ENCODE assay signal across 13 cellular contexts in the genomic region with DNA sequence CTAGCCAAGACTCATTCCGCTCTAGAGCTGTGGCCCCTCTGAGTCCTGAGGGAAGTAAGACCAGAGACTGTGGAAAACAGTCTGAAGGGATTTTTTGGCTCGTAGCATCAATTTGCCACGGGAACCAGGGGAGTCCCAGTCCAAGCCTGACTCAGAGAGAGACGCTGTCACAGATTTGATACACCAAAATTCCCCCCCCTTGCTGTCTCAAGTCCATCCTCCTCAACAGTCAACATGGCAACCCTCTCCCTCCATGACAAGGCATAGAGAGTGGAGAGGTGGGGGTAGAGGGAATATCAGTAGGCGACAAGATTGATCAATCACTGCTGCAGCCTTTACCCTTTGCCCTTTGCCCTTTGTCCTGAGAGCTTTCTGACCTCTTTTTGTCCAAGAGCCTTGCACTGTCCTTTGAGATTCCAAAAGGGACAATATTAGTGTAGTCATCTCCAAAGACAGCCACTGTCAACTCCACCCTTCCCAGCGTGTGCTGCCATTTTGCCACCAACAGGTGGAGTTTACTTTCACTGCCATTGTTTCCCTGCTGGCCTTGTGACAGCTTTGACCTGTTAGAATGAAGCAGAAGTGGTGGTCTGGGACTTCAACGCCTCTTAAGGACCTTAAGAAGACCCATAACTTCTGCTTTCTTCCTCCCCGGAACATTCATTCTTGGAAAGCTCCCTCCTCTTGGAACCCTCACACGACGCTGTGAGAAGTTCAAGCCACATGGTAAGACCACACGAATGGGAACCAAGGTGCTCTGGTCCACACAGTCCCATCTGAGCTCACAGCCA. TPM values are rescaled to one million over a fixed set of nuclear protein-coding genes. Genes with fewer than 3 reads are reported as not detected.
DNase-seq lines count a peak whose midpoint lies in the region; ATAC-seq and TF ChIP-seq lines count a peak whose summit lies in the region.
"Had no signal": no experiment of that assay in that cellular context is flagged by ENCODE, and none has a peak within 500 bp of the region (broad histone marks: within the 10 kb centered on the region; RNA-seq: fewer than 3 reads in every experiment).

No MANE protein-coding gene starts in this region.

- ATAC-seq in GM18861 (IDR thresholded peaks at IDR 0.05; ENCODE audit: unreplicated experiment) = no peak
- no peak for ATAC-seq in HG02571 (IDR thresholded peaks at IDR 0.05; ENCODE audit: unreplicated experiment)
- no peak for ATAC-seq in naive thymus-derived CD8-positive, alpha-beta T cell

- no peaks in the 10 kb centered on the region for H3K4me1 ChIP-seq in osteoblast (ENCODE audit: insufficient read depth, low read length)

- no peak overlapping the region for H2AFZ ChIP-seq in osteoblast (ENCODE audit: low read length)

- H3K27ac Mint-ChIP-seq in chondrocyte (ENCODE audit: unreplicated experiment) = no peak overlapping the region
- H3K27ac Mint-ChIP-seq in naive thymus-derived CD8-positive, alpha-beta T cell = peak overlapping the region in 2 of 10 donors; percentile 56 to 61
- H3K27ac Mint-ChIP-seq: activated T-helper 2 cell treated with anti-CD3 and anti-CD28 coated beads, Interferon-gamma antibody, Interleukin-2, Interleukin-4, amounts not matched to agents 10 μg/mL and 5 μg/mL and 100 μg/mL, durations not matched to agents 14 hours and 24 hours and 36 hours had no signal

- H3K4me3 Mint-ChIP-seq in chondrocyte (ENCODE audit: unreplicated experiment) = no peak overlapping the region
- peak overlapping the region in 1 of 10 donors; percentile 45 for H3K4me3 Mint-ChIP-seq in naive thymus-derived CD8-positive, alpha-beta T cell

- H3K4me1 Mint-ChIP-seq in chondrocyte (ENCODE audit: low read depth) = peaks cover 3% of the 10 kb centered on the region
- H3K4me1 Mint-ChIP-seq in naive thymus-derived CD8-positive, alpha-beta T cell = peaks cover 7 to 31% (median 12%) of the 10 kb centered on the region in 4 donors

- H3K9me3 ChIP-seq in osteoblast (ENCODE audit: low read depth, low read length) = no peaks in the 10 kb centered on the region
- H3K9me3 ChIP-seq: HAP-1 had no signal

- H3K36me3 Mint-ChIP-seq in chondrocyte (ENCODE audit: low read depth) = no peaks in the 10 kb centered on the region
- peaks cover 0 to 43% (median 12%) of the 10 kb centered on the region in 3 donors for H3K36me3 Mint-ChIP-seq in naive thymus-derived CD8-positive, alpha-beta T cell

- H3K4me2 ChIP-seq in osteoblast (ENCODE audit: insufficient read depth, low read length) = no peak overlapping the region

- no peaks in the 10 kb centered on the region for H3K79me2 ChIP-seq in osteoblast (ENCODE audit: insufficient read depth, low read length)

- H3K27me3 ChIP-seq in HL-60 (ENCODE audit: insufficient read depth, poor library complexity, severe bottlenecking) (peaks cover 16% of the 10 kb centered on the region), osteoblast (ENCODE audit: insufficient read depth, low read length) (no peaks in the 10 kb centered on the region)

- H3K4me3 ChIP-seq in HL-60 (replicated peaks; ENCODE audit: insufficient read depth, low read length) (no peak overlapping the region), osteoblast (ENCODE audit: insufficient read depth, low read length) (no peak overlapping the region)
- H3K4me3 ChIP-seq: dorsolateral prefrontal cortex, HAP-1 had no signal

- H3K27ac ChIP-seq in HL-60 (replicated peaks) (no peak overlapping the region), osteoblast (ENCODE audit: low read depth, low read length) (no peak overlapping the region)
- H3K27ac ChIP-seq: dorsolateral prefrontal cortex had no signal

- POLR2A ChIA-PET in naive thymus-derived CD8-positive, alpha-beta T cell (lab: Charles Lee) = interaction anchor here (1.0 to 1.1 kb wide), 2 partner anchors 10 to 30 kb away, joined by 3 to 4 read pairs; no protein-coding TSS in a partner anchor

- DNase-seq in SKM-1 treated with dmso at 0.1 percent for 144 hours (lab: John Stamatoyannopoulos, UW; ENCODE audit: unreplicated experiment) (peak; percentile 41), SKM-1 (lab: John Stamatoyannopoulos, UW; ENCODE audit: unreplicated experiment) (no peak), HL-60 (ENCODE audit: low read depth in 1 of 2, low spot score in 1 of 2) (peak in 1 of 2 experiments; percentile 23), chondrocyte (ENCODE audit: low spot score) (no peak), osteoblast (ENCODE audit: insufficient read length, low spot score, missing footprints) (no peak)
- DNase-seq in naive thymus-derived CD8-positive, alpha-beta T cell = no peak
- DNase-seq: C1 segment of cervical spinal cord, T-helper 2 cell had no signal

- peak; percentile 15 for TF ChIP-seq CTCF in HL-60 (IDR thresholded peaks at IDR 0.05; ENCODE audit: insufficient read depth, low read length)
- peak; percentile 54 for TF ChIP-seq CTCF in chondrocyte (IDR thresholded peaks at IDR 0.05)
- peak; percentile 10 for TF ChIP-seq CTCF in osteoblast (IDR thresholded peaks at IDR 0.05; ENCODE audit: extremely low read depth, low read depth, low read length)

- no peaks in the 10 kb centered on the region for H3K9me3 Mint-ChIP-seq in chondrocyte (ENCODE audit: low read depth)
- H3K9me3 Mint-ChIP-seq in naive thymus-derived CD8-positive, alpha-beta T cell = no peaks in the 10 kb centered on the region
- H3K9me3 Mint-ChIP-seq: activated T-helper 2 cell treated with anti-CD3 and anti-CD28 coated beads, Interferon-gamma antibody, Interleukin-2, Interleukin-4, amounts not matched to agents 10 μg/mL and 5 μg/mL and 100 μg/mL, durations not matched to agents 14 hours and 24 hours and 36 hours had no signal

- H3K27me3 Mint-ChIP-seq in chondrocyte (ENCODE audit: low read depth) = peaks cover 6% of the 10 kb centered on the region
- peaks cover 0 to 1% (median 0%) of the 10 kb centered on the region in 5 donors for H3K27me3 Mint-ChIP-seq in naive thymus-derived CD8-positive, alpha-beta T cell

- no peaks in the 10 kb centered on the region for H3K36me3 ChIP-seq in osteoblast (ENCODE audit: insufficient read depth, low read length)
- H3K36me3 ChIP-seq: HAP-1 had no signal

- H4K20me1 ChIP-seq in osteoblast (ENCODE audit: insufficient read depth, low read length) = peaks cover 4% of the 10 kb centered on the region

RNA-seq across cellular contexts. Expression of a gene that starts 7.3 kb away (rescaled TPM):
- total RNA-seq in chondrocyte (0.54 to 1.6 TPM (median 0.62 TPM) in 3 replicates), osteoblast (10.9 and 13.0 TPM in 2 replicates)
- total RNA-seq in naive thymus-derived CD8-positive, alpha-beta T cell = 10 to 100 TPM; 13.6 to 14.9 TPM
- 1 to 10 TPM in 2 of 3 donors, under 1 TPM in 1; 0.90 to 3.4 (median 1.0) TPM for polyA plus RNA-seq in naive thymus-derived CD8-positive, alpha-beta T cell

RNA-seq across cellular contexts. Expression of a gene that starts 20.4 kb away (rescaled TPM):
- total RNA-seq in chondrocyte (41.3 to 72.0 TPM (median 69.8 TPM) in 3 replicates), osteoblast (12.1 and 19.5 TPM in 2 replicates)
- under 1 TPM in 1 of 2 experiments, not detected in 1; 0.88 TPM for total RNA-seq in naive thymus-derived CD8-positive, alpha-beta T cell
- polyA plus RNA-seq in naive thymus-derived CD8-positive, alpha-beta T cell = not detected

RNA-seq across cellular contexts. Expression of a gene that starts 26.8 kb away (rescaled TPM):
- 0.33 TPM in 1 of 3 replicates, not detected in the others for total RNA-seq in chondrocyte
- not detected in 2 replicates for total RNA-seq in osteoblast
- total RNA-seq in naive thymus-derived CD8-positive, alpha-beta T cell = 100 to 1,000 TPM; 384 to 405 TPM
- 100 to 1,000 TPM; 150 to 199 (median 153) TPM for polyA plus RNA-seq in naive thymus-derived CD8-positive, alpha-beta T cell

RNA-seq across cellular contexts. Expression of a gene that starts 30.7 kb away (rescaled TPM):
- total RNA-seq in chondrocyte (97.0 to 124 TPM (median 104 TPM) in 3 replicates), osteoblast (36.6 and 38.6 TPM in 2 replicates)
- total RNA-seq in naive thymus-derived CD8-positive, alpha-beta T cell = 10 to 100 TPM; 52.4 to 60.5 TPM
- polyA plus RNA-seq in naive thymus-derived CD8-positive, alpha-beta T cell = 100 to 1,000 TPM; 216 to 295 (median 272) TPM

RNA-seq across cellular contexts. Expression of a gene that starts 38.3 kb away (rescaled TPM):
- 48.4 to 51.3 TPM (median 48.6 TPM) in 3 replicates for total RNA-seq in chondrocyte
- total RNA-seq in osteoblast = 39.8 and 46.0 TPM in 2 replicates
- total RNA-seq in naive thymus-derived CD8-positive, alpha-beta T cell = 10 to 100 TPM; 94.0 to 98.8 TPM
- 10 to 100 TPM; 14.2 to 19.5 (median 17.8) TPM for polyA plus RNA-seq in naive thymus-derived CD8-positive, alpha-beta T cell

Comparison
In these comparisons a context has a peak if more than half of its experiments do, and no peak if none do; other contexts are left out.
1. RNA of a gene that starts 26.8 kb away (total RNA-seq): 384 to 405 TPM in naive thymus-derived CD8-positive, alpha-beta T cell; 0.33 TPM in chondrocyte and not detected in osteoblast; every median in the first group is over 100 times any median in the second.
2. Peak in every context shown above with its lines, with median percentiles within 50 percentile points of each other: CTCF ChIP-seq.